1 cellular context compared by ENCODE assay signal in genomic region chr16:48353565-48354163, GRCh38.
TF ChIP-seq lines count a peak whose summit lies in the region.

No MANE protein-coding gene starts in this region.

TF ChIP-seq in K562, 482 proteins besides CTCF, POLR2A, EP300 and RAD21 (continued from another document and continues in another):
- no peak for TF ChIP-seq CLOCK (CRISPR knock-in tag; IDR thresholded peaks at IDR 0.05; ENCODE audit: borderline replicate concordance)
- TF ChIP-seq KAT7 (CRISPR knock-in tag; IDR thresholded peaks at IDR 0.05; ENCODE audit: borderline replicate concordance), result no peak
- no peak for TF ChIP-seq ZNF551 (CRISPR knock-in tag; IDR thresholded peaks at IDR 0.05)
- 0 out of 2 replicates have a peak, but pooled peaks have one; percentile 35 for TF ChIP-seq CREB3L1 (IDR thresholded peaks at IDR 0.05; ENCODE audit: borderline replicate concordance, low read depth)
- no peak for TF ChIP-seq MYC (IDR thresholded peaks at IDR 0.05; ENCODE audit: low read depth, low read length)
- TF ChIP-seq MYC (CRISPR knock-in tag; IDR thresholded peaks at IDR 0.05; ENCODE audit: borderline replicate concordance, low read depth), result no peak
- no peak for TF ChIP-seq GTF2A2 (tag; IDR thresholded peaks at IDR 0.05)
- TF ChIP-seq HSF4 (CRISPR knock-in tag; IDR thresholded peaks at IDR 0.05; ENCODE audit: borderline replicate concordance), result no peak
- no peak for TF ChIP-seq HEY1 (CRISPR knock-in tag; IDR thresholded peaks at IDR 0.05; ENCODE audit: borderline replicate concordance)
- TF ChIP-seq MYBL2 (IDR thresholded peaks at IDR 0.05; ENCODE audit: low read depth), result no peak
- TF ChIP-seq MYBL2 (CRISPR knock-in tag; IDR thresholded peaks at IDR 0.05; ENCODE audit: borderline replicate concordance), result no peak
- no peak for TF ChIP-seq ZNF707 (CRISPR knock-in tag; conservative IDR thresholded peaks at IDR 0.05)
- no peak for TF ChIP-seq LCOR (CRISPR knock-in tag; IDR thresholded peaks at IDR 0.05)
- TF ChIP-seq ZNF41 (CRISPR knock-in tag; conservative IDR thresholded peaks at IDR 0.05), result no peak
- TF ChIP-seq ZNF232 (CRISPR knock-in tag; IDR thresholded peaks at IDR 0.05), result no peak
- no peak for TF ChIP-seq HDAC8 (tag; IDR thresholded peaks at IDR 0.05)
- TF ChIP-seq MAFG (tag; conservative IDR thresholded peaks at IDR 0.05), result no peak
- TF ChIP-seq CBFA2T2 (conservative IDR thresholded peaks at IDR 0.05), result no peak
- no peak for TF ChIP-seq PHF20 (IDR thresholded peaks at IDR 0.05; ENCODE audit: partially characterized antibody)
- TF ChIP-seq E2F3 (CRISPR knock-in tag; IDR thresholded peaks at IDR 0.05), result no peak
- no peak for TF ChIP-seq ZNF778 (CRISPR knock-in tag; IDR thresholded peaks at IDR 0.05)
- TF ChIP-seq KLF1 (tag; IDR thresholded peaks at IDR 0.05), result no peak
- TF ChIP-seq SRSF1 (IDR thresholded peaks at IDR 0.05; ENCODE audit: low read depth, low read length), result no peak
- no peak for TF ChIP-seq ARHGAP35 (IDR thresholded peaks at IDR 0.05; ENCODE audit: partially characterized antibody)
- no peak for TF ChIP-seq ZNF592 (IDR thresholded peaks at IDR 0.05)
- TF ChIP-seq MTA1 (IDR thresholded peaks at IDR 0.05; ENCODE audit: borderline replicate concordance), result no peak
- peak; percentile 85 to 87 for TF ChIP-seq FOXK2 (conservative IDR thresholded peaks at IDR 0.05 in 1 of 2, IDR thresholded peaks at IDR 0.05 in 1 of 2; ENCODE audit: low read depth in 2 of 2)
- no peak for TF ChIP-seq XRCC3 (IDR thresholded peaks at IDR 0.05)
- TF ChIP-seq ZNF445 (CRISPR knock-in tag; IDR thresholded peaks at IDR 0.05; ENCODE audit: low read depth), result no peak
- TF ChIP-seq ZNF780A (CRISPR knock-in tag; IDR thresholded peaks at IDR 0.05), result no peak
- no peak for TF ChIP-seq TAF7 (tag; IDR thresholded peaks at IDR 0.05)
- TF ChIP-seq MEF2A (IDR thresholded peaks at IDR 0.05; ENCODE audit: control insufficient read depth, low read depth, low read length), result no peak
- TF ChIP-seq ATF7 (IDR thresholded peaks at IDR 0.05), result 0 out of 2 replicates have a peak, but pooled peaks have one; percentile 43
- no peak for TF ChIP-seq RBBP5 (IDR thresholded peaks at IDR 0.05; ENCODE audit: borderline replicate concordance, insufficient read depth, low read length, poor library complexity, severe bottlenecking)
- no peak for TF ChIP-seq ZNF398 (CRISPR knock-in tag; IDR thresholded peaks at IDR 0.05)
- no peak for TF ChIP-seq CUX1 (CRISPR knock-in tag; IDR thresholded peaks at IDR 0.05)
- TF ChIP-seq MNT (conservative IDR thresholded peaks at IDR 0.05), result no peak
- TF ChIP-seq JUND (IDR thresholded peaks at IDR 0.05; ENCODE audit: borderline replicate concordance, low read depth, low read length), result peak; percentile 27; the same call in 1 of the 2 replicates
- TF ChIP-seq JUND (tag; IDR thresholded peaks at IDR 0.05; ENCODE audit: borderline replicate concordance, low read depth, low read length), result no peak
- TF ChIP-seq VEZF1 (CRISPR knock-in tag; IDR thresholded peaks at IDR 0.05), result 0 out of 2 replicates have a peak, but pooled peaks have one; percentile 16
- TF ChIP-seq BCOR (IDR thresholded peaks at IDR 0.05), result no peak
- no peak for TF ChIP-seq ZNF655 (CRISPR knock-in tag; IDR thresholded peaks at IDR 0.05)
- TF ChIP-seq ZNF57 (CRISPR knock-in tag; IDR thresholded peaks at IDR 0.05), result no peak
- TF ChIP-seq ZSCAN29 (IDR thresholded peaks at IDR 0.05), result no peak
- TF ChIP-seq NCOR1 (IDR thresholded peaks at IDR 0.05), result no peak
- no peak for TF ChIP-seq NFIX (CRISPR knock-in tag; IDR thresholded peaks at IDR 0.05; ENCODE audit: low read depth)
- TF ChIP-seq TAL1 (IDR thresholded peaks at IDR 0.05), result no peak
